In the genomic region with DNA sequence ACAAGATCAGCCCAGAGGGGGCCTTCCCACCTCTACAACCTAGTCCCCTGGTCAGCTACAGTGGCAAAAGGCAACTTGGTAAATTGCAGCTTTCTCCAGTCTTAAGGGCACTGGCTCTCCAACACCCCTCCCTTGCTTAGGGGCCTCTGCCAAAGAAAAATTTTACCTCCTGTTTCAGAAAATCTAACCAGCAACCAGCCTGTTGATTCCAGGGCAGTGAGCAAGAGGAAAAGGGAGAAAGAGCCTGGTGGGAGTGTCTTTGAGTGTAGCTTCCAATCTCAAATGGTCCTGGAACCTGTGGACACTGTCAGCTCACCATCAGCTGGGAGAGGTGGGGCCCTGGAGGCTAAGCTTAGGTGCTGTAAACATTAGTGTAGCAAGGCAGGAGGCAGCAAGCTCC, we compare ENCODE assay signal across 1 cellular context.
TF ChIP-seq lines count a peak whose summit lies in the region.

No MANE protein-coding gene starts in this region.

TF ChIP-seq in SK-N-SH treated with all-trans-retinoic acid at 6 μM for 48 hours, 23 proteins besides CTCF, POLR2A, EP300 and RAD21 (continued from another document):
- no peak for TF ChIP-seq RARB (CRISPR knock-in tag; IDR thresholded peaks at IDR 0.05)
- no peak for TF ChIP-seq ESRRG (CRISPR knock-in tag; IDR thresholded peaks at IDR 0.05)
- no peak for TF ChIP-seq TOX (CRISPR knock-in tag; IDR thresholded peaks at IDR 0.05; ENCODE audit: borderline replicate concordance)
- TF ChIP-seq ZFP30 (CRISPR knock-in tag; IDR thresholded peaks at IDR 0.05), result no peak
- TF ChIP-seq ZNF8 (CRISPR knock-in tag; IDR thresholded peaks at IDR 0.05), result no peak
